In genomic region chr4:95362906-95363578, GRCh38 we compare ENCODE assay signal across 11 cellular contexts.
DNase-seq lines count a peak whose midpoint lies in the region; ATAC-seq, FAIRE-seq and TF ChIP-seq lines count a peak whose summit lies in the region.
"Had no signal": no experiment of that assay in that cellular context is flagged by ENCODE, and none has a peak within 500 bp of the region (broad histone marks: within the 10 kb centered on the region; RNA-seq: fewer than 3 reads in every experiment).

No MANE protein-coding gene starts in this region.

- H3K4me3 Mint-ChIP-seq in mesothelial cell of epicardium = no peak overlapping the region

- H2AFZ ChIP-seq in KMS-11 (ENCODE audit: low read depth) = no peak overlapping the region

- H4K20me1 ChIP-seq in DOHH2 (ENCODE audit: control insufficient read depth, insufficient read depth, low read depth, low read length) = no peaks in the 10 kb centered on the region
- no peaks in the 10 kb centered on the region for H4K20me1 ChIP-seq in KMS-11 (ENCODE audit: insufficient read depth)

- H3F3A ChIP-seq in DOHH2 (ENCODE audit: control insufficient read depth, insufficient read depth) = no peaks in the 10 kb centered on the region

- DNase-seq in brain microvascular endothelial cell (peak; percentile 6), mesothelial cell of epicardium (ENCODE audit: low spot score in 2 of 2, unreplicated experiment in 2 of 2) (no peak), pancreas (no peak), ecto neural progenitor cell (ENCODE audit: low spot score) (no peak), amniotic stem cell (lab: John Stamatoyannopoulos, UW) (no peak)

- H3K9me3 Mint-ChIP-seq in mesothelial cell of epicardium = no peaks in the 10 kb centered on the region

- no peak overlapping the region for H3K4me3 ChIP-seq in DOHH2 (ENCODE audit: low read length)
- H3K4me3 ChIP-seq in KMS-11 (IDR thresholded peaks at IDR 0.05; ENCODE audit: insufficient read depth, low read depth, low read length) = no peak overlapping the region
- no peak overlapping the region for H3K4me3 ChIP-seq in brain microvascular endothelial cell (ENCODE audit: low read depth, low read length)
- no peak overlapping the region for H3K4me3 ChIP-seq in pancreas
- H3K4me3 ChIP-seq: thoracic aorta had no signal

- no peak for FAIRE-seq in pancreas (lab: Jason Lieb, UNC)
- FAIRE-seq: GM18507 had no signal

- H3K36me3 Mint-ChIP-seq in mesothelial cell of epicardium = no peaks in the 10 kb centered on the region

- H3K27me3 ChIP-seq in DOHH2 (ENCODE audit: control insufficient read depth, low read length) = no peaks in the 10 kb centered on the region
- no peaks in the 10 kb centered on the region for H3K27me3 ChIP-seq in KMS-11 (ENCODE audit: insufficient read depth, low read depth)
- H3K27me3 ChIP-seq in brain microvascular endothelial cell (replicated peaks) = no peaks in the 10 kb centered on the region
- no peaks in the 10 kb centered on the region for H3K27me3 ChIP-seq in pancreas

- intact Hi-C loops in pancreas (cut with DNase I) = no loop called here

- TF ChIP-seq CTCF in DOHH2 (IDR thresholded peaks at IDR 0.05; ENCODE audit: low read depth, low read length, poor library complexity, severe bottlenecking) (peak; percentile 47), KMS-11 (conservative IDR thresholded peaks at IDR 0.05; ENCODE audit: low read depth, low read length) (peak; percentile 47), brain microvascular endothelial cell (IDR thresholded peaks at IDR 0.05; ENCODE audit: low read depth, low read length, missing control alignments) (no peak), mesothelial cell of epicardium (IDR thresholded peaks at IDR 0.05; ENCODE audit: unreplicated experiment) (no peak), pancreas (IDR thresholded peaks at IDR 0.05) (no peak)

- no peaks in the 10 kb centered on the region for H3K9me2 ChIP-seq in DOHH2 (replicated peaks; ENCODE audit: control insufficient read depth, low read length)

- H3K4me1 ChIP-seq in DOHH2 (ENCODE audit: control insufficient read depth, low read length) = no peaks in the 10 kb centered on the region
- peaks cover 12% of the 10 kb centered on the region for H3K4me1 ChIP-seq in KMS-11 (ENCODE audit: low read depth, poor library complexity, severe bottlenecking)
- no peaks in the 10 kb centered on the region for H3K4me1 ChIP-seq in pancreas

- H3K9ac ChIP-seq in KMS-11 = no peak overlapping the region

- no peaks in the 10 kb centered on the region for H3K27me3 Mint-ChIP-seq in mesothelial cell of epicardium (ENCODE audit: low read depth)

- H3K79me2 ChIP-seq in DOHH2 (ENCODE audit: control insufficient read depth, low read length) (no peaks in the 10 kb centered on the region), KMS-11 (ENCODE audit: insufficient read depth, low read depth) (no peaks in the 10 kb centered on the region)

- no peaks in the 10 kb centered on the region for H3K36me3 ChIP-seq in DOHH2 (ENCODE audit: control insufficient read depth, low read length)
- H3K36me3 ChIP-seq in KMS-11 (ENCODE audit: insufficient read depth) = no peaks in the 10 kb centered on the region
- H3K36me3 ChIP-seq in brain microvascular endothelial cell (replicated peaks) = no peaks in the 10 kb centered on the region
- no peaks in the 10 kb centered on the region for H3K36me3 ChIP-seq in pancreas
- H3K36me3 ChIP-seq: thoracic aorta had no signal

- peaks cover 55% of the 10 kb centered on the region for H3K4me1 Mint-ChIP-seq in mesothelial cell of epicardium

- no peak overlapping the region for H3K4me2 ChIP-seq in DOHH2 (ENCODE audit: low read length)
- peak overlapping the region; percentile 11; the same call in 1 of the 2 replicates for H3K4me2 ChIP-seq in KMS-11

- in situ Hi-C loops in brain microvascular endothelial cell (cut with HindIII; ENCODE audit: low pct_ligation_motif_present, low sequenced_read_pairs) = no loop called here

- H3K27ac Mint-ChIP-seq in mesothelial cell of epicardium = peak overlapping the region; percentile 55

- 26 to 31% methylated on average over 7 of the region's 7 CpGs for WGBS in pancreas, 2 donors

- H3K27ac ChIP-seq in DOHH2 (ENCODE audit: low read depth, low read length) (no peak overlapping the region), KMS-11 (no peak overlapping the region), brain microvascular endothelial cell (no peak overlapping the region), pancreas (no peak overlapping the region)
- H3K27ac ChIP-seq: thoracic aorta had no signal

- H3K9me3 ChIP-seq in DOHH2 (ENCODE audit: control insufficient read depth, insufficient read depth, low read length) (no peaks in the 10 kb centered on the region), pancreas (no peaks in the 10 kb centered on the region)
- H3K9me3 ChIP-seq: thoracic aorta had no signal

- ATAC-seq in pancreas = no peak
- no peak for ATAC-seq in HG02840 (IDR thresholded peaks at IDR 0.05; ENCODE audit: low FRiP score, unreplicated experiment)
- ATAC-seq: right cardiac atrium had no signal

Comparison
In these comparisons a context has a peak if more than half of its experiments do, and no peak if none do; other contexts are left out.
1. CTCF ChIP-seq: peak in DOHH2 (single experiment) and KMS-11 (single experiment); none in brain microvascular endothelial cell (single experiment), mesothelial cell of epicardium (single experiment) and pancreas (0 of 4).